In the genomic region with DNA sequence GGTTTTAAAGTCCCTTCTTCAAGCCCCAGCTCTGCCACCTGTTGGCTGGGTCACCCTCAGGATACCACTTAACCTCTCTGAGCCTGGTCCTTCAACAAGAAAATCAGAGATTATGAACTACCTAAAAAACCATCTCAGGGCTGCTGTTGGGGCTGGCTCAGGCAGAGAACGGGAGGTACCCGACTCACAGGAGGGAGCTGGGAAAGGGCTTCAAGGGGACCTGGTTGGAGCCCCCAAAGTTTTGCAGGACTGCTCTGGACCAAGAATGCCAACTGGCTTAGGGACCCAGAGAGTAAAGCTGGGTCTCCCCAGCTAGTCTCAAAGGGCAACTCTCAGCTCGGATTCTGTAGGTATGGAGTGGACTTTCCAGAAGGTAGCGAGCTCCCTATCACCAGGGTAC, we compare ENCODE assay signal across 21 cellular contexts. TPM values are rescaled to one million over a fixed set of nuclear protein-coding genes. Genes with fewer than 3 reads are reported as not detected.
DNase-seq lines count a peak whose midpoint lies in the region; ATAC-seq and TF ChIP-seq lines count a peak whose summit lies in the region.
"Had no signal": no experiment of that assay in that cellular context is flagged by ENCODE, and none has a peak within 500 bp of the region (broad histone marks: within the 10 kb centered on the region; RNA-seq: fewer than 3 reads in every experiment).

No MANE protein-coding gene starts in this region.

- ATAC-seq in HG02759 (IDR thresholded peaks at IDR 0.05; ENCODE audit: unreplicated experiment) (no peak), GM21825 (IDR thresholded peaks at IDR 0.05; ENCODE audit: unreplicated experiment) (no peak)
- ATAC-seq: A549, GM12878 had no signal

- no peaks in the 10 kb centered on the region for H3K9me3 ChIP-seq in HEK293 (ENCODE audit: control insufficient read depth, insufficient read depth, low read depth, low read length)
- no peaks in the 10 kb centered on the region for H3K9me3 ChIP-seq in osteoblast (ENCODE audit: low read depth, low read length)
- H3K9me3 ChIP-seq: A549; BE2C; BLaER1 treated with 17β-estradiol and CSF1 and Interleukin-3, amounts not matched to agents 10 nM and 100 nM; HAP-1 had no signal

- no peak overlapping the region for H2AFZ ChIP-seq in osteoblast (ENCODE audit: low read length)

- no peak for DNase-seq in RWPE1 (ENCODE audit: low spot score)
- peak; percentile 78 for DNase-seq in osteoblast (ENCODE audit: insufficient read length, low spot score, missing footprints)
- DNase-seq in GM19238 (ENCODE audit: insufficient read length, low spot score), result no peak
- DNase-seq: 8988T; ACHN; AML-193; BE2C; CD4-positive, alpha-beta T cell; CD8-positive, alpha-beta memory T cell; DMS 273 treated with DMSO at 0.1 percent for 48 hours; DMS79; EL; GDM1; GOT3 had no signal

- CTCF ChIA-PET in HEK293 (lab: Yijun Ruan, JAX) (interaction anchor here (0.6 to 0.7 kb wide), 2 partner anchors 62 to 183 kb away, joined by 3 read pairs; no protein-coding TSS in a partner anchor), RWPE1 (lab: Yijun Ruan, JAX) (interaction anchor here (0.6 to 0.7 kb wide), 2 partner anchors 39 to 156 kb away, joined by 3 read pairs; no protein-coding TSS in a partner anchor)

- no peaks in the 10 kb centered on the region for H3K27me3 ChIP-seq in osteoblast (ENCODE audit: insufficient read depth, low read length)
- H3K27me3 ChIP-seq: BE2C; BLaER1 treated with 17β-estradiol and CSF1 and Interleukin-3, amounts not matched to agents 10 nM and 100 nM had no signal

- POLR2A ChIA-PET in HEK293 (lab: Yijun Ruan, JAX) (no interaction called here), RWPE1 (lab: Yijun Ruan, JAX; ENCODE audit: low non-redundant PET) (no interaction called here)

- H3K4me3 ChIP-seq in HEK293 (ENCODE audit: low read depth, low read length), result no peak overlapping the region
- H3K4me3 ChIP-seq in osteoblast (ENCODE audit: insufficient read depth, low read length), result no peak overlapping the region
- H3K4me3 ChIP-seq: A549; BLaER1 treated with 17β-estradiol and CSF1 and Interleukin-3, amounts not matched to agents 10 nM and 100 nM; GM12878; HAP-1 had no signal

- H3K79me2 ChIP-seq in osteoblast (ENCODE audit: insufficient read depth, low read length), result no peaks in the 10 kb centered on the region

- TF ChIP-seq CTCF in HEK293 (tag by site-specific recombination; IDR thresholded peaks at IDR 0.05) (no peak), RWPE1 (conservative IDR thresholded peaks at IDR 0.05; ENCODE audit: low read depth) (no peak), osteoblast (IDR thresholded peaks at IDR 0.05; ENCODE audit: extremely low read depth, low read depth, low read length) (no peak)

- no peaks in the 10 kb centered on the region for H4K20me1 ChIP-seq in osteoblast (ENCODE audit: insufficient read depth, low read length)
- H4K20me1 ChIP-seq: BLaER1 treated with 17β-estradiol and CSF1 and Interleukin-3, amounts not matched to agents 10 nM and 100 nM had no signal

- no peak overlapping the region for H3K27ac ChIP-seq in HEK293 (ENCODE audit: extremely low read depth, low read depth, low read length)
- peak overlapping the region; percentile 71 for H3K27ac ChIP-seq in RWPE1
- H3K27ac ChIP-seq in osteoblast (ENCODE audit: low read depth, low read length), result no peak overlapping the region
- H3K27ac ChIP-seq: A549; BLaER1 treated with 17β-estradiol and CSF1 and Interleukin-3, amounts not matched to agents 10 nM and 100 nM had no signal

- no peak overlapping the region for H3K4me2 ChIP-seq in osteoblast (ENCODE audit: insufficient read depth, low read length)
- H3K4me2 ChIP-seq: A549; BLaER1 treated with 17β-estradiol and CSF1 and Interleukin-3, amounts not matched to agents 10 nM and 100 nM had no signal

- H3K4me1 ChIP-seq in HEK293 (ENCODE audit: control insufficient read depth, insufficient read depth, low read length) (no peaks in the 10 kb centered on the region), osteoblast (ENCODE audit: insufficient read depth, low read length) (no peaks in the 10 kb centered on the region)
- H3K4me1 ChIP-seq: A549; BE2C; BLaER1 treated with 17β-estradiol and CSF1 and Interleukin-3, amounts not matched to agents 10 nM and 100 nM; HAP-1 had no signal

- H3K36me3 ChIP-seq in HEK293 (ENCODE audit: control insufficient read depth in 2 of 2, insufficient read depth in 1 of 2, low read length in 2 of 2), result no peaks in the 10 kb centered on the region
- H3K36me3 ChIP-seq in osteoblast (ENCODE audit: insufficient read depth, low read length), result no peaks in the 10 kb centered on the region
- H3K36me3 ChIP-seq: BE2C; BLaER1 treated with 17β-estradiol and CSF1 and Interleukin-3, amounts not matched to agents 10 nM and 100 nM; HAP-1 had no signal

TF ChIP-seq in HEK293, 187 proteins besides CTCF, POLR2A, EP300 and RAD21:
- TF ChIP-seq ZNF785 (tag by site-specific recombination; IDR thresholded peaks at IDR 0.05), result no peak
- TF ChIP-seq ZEB2 (tag by site-specific recombination; IDR thresholded peaks at IDR 0.05), result no peak
- TF ChIP-seq ZNF133 (tag by site-specific recombination; IDR thresholded peaks at IDR 0.05), result no peak
- TF ChIP-seq, protein P1, sequence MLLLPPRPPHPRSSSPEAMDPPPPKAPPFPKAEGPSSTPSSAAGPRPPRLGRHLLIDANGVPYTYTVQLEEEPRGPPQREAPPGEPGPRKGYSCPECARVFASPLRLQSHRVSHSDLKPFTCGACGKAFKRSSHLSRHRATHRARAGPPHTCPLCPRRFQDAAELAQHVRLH (tag by site-specific recombination; IDR thresholded peaks at IDR 0.05), result no peak
- peak; percentile 66 for TF ChIP-seq SCRT2 (tag by site-specific recombination; IDR thresholded peaks at IDR 0.05)
- no peak for TF ChIP-seq ZNF350 (tag by site-specific recombination; IDR thresholded peaks at IDR 0.05)

RNA-seq across cellular contexts. Expression of a gene that starts 41.5 kb away (rescaled TPM):
- not detected in 2 replicates for total RNA-seq in osteoblast
